8 cellular contexts compared by ENCODE assay signal in genomic region chr1:25771246-25772114, GRCh38. TPM values are rescaled to one million over a fixed set of nuclear protein-coding genes. Genes with fewer than 3 reads are reported as not detected.
DNase-seq lines count a peak whose midpoint lies in the region; ATAC-seq, FAIRE-seq and TF ChIP-seq lines count a peak whose summit lies in the region.

No MANE protein-coding gene starts in this region.

- H2AFZ ChIP-seq in K562 (ENCODE audit: low read depth, low read length): no peak overlapping the region

- no peaks in the 10 kb centered on the region for H3K9me1 ChIP-seq in K562 (ENCODE audit: control insufficient read depth, insufficient read depth, low read length)

- CTCF ChIA-PET in K562 (lab: Yijun Ruan, JAX; ENCODE audit: low intra/inter-chr PET ratio): no interaction called here
- CTCF ChIA-PET in naive thymus-derived CD4-positive, alpha-beta T cell (lab: Charles Lee): interaction anchor here (0.9 to 1.2 kb wide), 2 partner anchors 153 to 202 kb away, joined by 3 to 5 read pairs; no protein-coding TSS in a partner anchor

- no peak overlapping the region for H3K4me2 ChIP-seq in K562 (ENCODE audit: insufficient read depth, low read length)

- WGBS in K562 (ENCODE audit: insufficient coverage, low coverage, missing lambda C conversion rate): 20% methylated on average over 33 of the region's 33 CpGs

- peaks cover 4 to 40% (median 21%) of the 10 kb centered on the region in 5 donors for H3K36me3 Mint-ChIP-seq in naive thymus-derived CD4-positive, alpha-beta T cell
- H3K36me3 Mint-ChIP-seq in activated T-helper 2 cell treated with anti-CD3 and anti-CD28 coated beads, Interferon-gamma antibody, Interleukin-2, Interleukin-4, amounts not matched to agents 10 μg/mL and 5 μg/mL and 100 μg/mL, durations not matched to agents 14 hours and 24 hours and 36 hours (ENCODE audit: low read depth): peaks cover 5% of the 10 kb centered on the region

- peaks cover 0 to 44% (median 0%) of the 10 kb centered on the region in 5 donors for H3K27me3 Mint-ChIP-seq in naive thymus-derived CD4-positive, alpha-beta T cell
- H3K27me3 Mint-ChIP-seq in activated T-helper 2 cell treated with anti-CD3 and anti-CD28 coated beads, Interferon-gamma antibody, Interleukin-2, Interleukin-4, amounts not matched to agents 10 μg/mL and 5 μg/mL and 100 μg/mL, durations not matched to agents 14 hours and 24 hours and 36 hours (ENCODE audit: low read depth): peaks cover 49% of the 10 kb centered on the region

- POLR2A ChIA-PET in K562 (lab: Yijun Ruan, JAX): interaction anchor here (0.8 to 2.1 kb wide), 3 partner anchors 12 to 222 kb away, joined by 3 to 8 read pairs (median 3); no protein-coding TSS in a partner anchor
- POLR2A ChIA-PET in naive thymus-derived CD4-positive, alpha-beta T cell (lab: Charles Lee): interaction anchor here (0.6 to 1.8 kb wide), 7 partner anchors 9 to 539 kb away, joined by 3 to 7 read pairs (median 3); no protein-coding TSS in a partner anchor

- TF ChIP-seq POLR2A in K562 (conservative IDR thresholded peaks at IDR 0.05): no peak

- H3K36me3 ChIP-seq in K562 (ENCODE audit: control insufficient read depth, insufficient read depth, low read length): no peaks in the 10 kb centered on the region
- peaks cover 0 to 27% (median 0%) of the 10 kb centered on the region in 3 experiments for H3K36me3 ChIP-seq in naive thymus-derived CD4-positive, alpha-beta T cell (ENCODE audit: control insufficient read depth in 2 of 3, insufficient read depth in 3 of 3, low read length in 3 of 3)

- DNase-seq in DMS53 treated with DMSO at 0.1 percent for 48 hours (lab: John Stamatoyannopoulos, UW; ENCODE audit: unreplicated experiment): peak; percentile 38
- DNase-seq in NCI-H2171 (lab: John Stamatoyannopoulos, UW): peak; percentile 46
- no peak for DNase-seq in K562 (ENCODE audit: extremely low read depth in 1 of 4, low spot score in 3 of 4)
- DNase-seq in naive thymus-derived CD4-positive, alpha-beta T cell: peak in 8 of 9 donors; percentile 27 to 68 (median 62)
- no peak for DNase-seq in activated T-helper 2 cell treated with anti-CD3 and anti-CD28 coated beads, Interferon-gamma antibody, Interleukin-2, Interleukin-4, amounts not matched to agents 10 μg/mL and 5 μg/mL and 100 μg/mL, durations not matched to agents 14 hours and 24 hours and 36 hours (ENCODE audit: low spot score)
- no peak for DNase-seq in OCI-M1 (lab: John Stamatoyannopoulos, UW)

- H3K79me2 ChIP-seq in K562 (ENCODE audit: control insufficient read depth, insufficient read depth, low read length): no peaks in the 10 kb centered on the region

- no peak overlapping the region for H3K27ac ChIP-seq in K562 (ENCODE audit: extremely low read depth, low read depth, low read length)
- H3K27ac ChIP-seq in naive thymus-derived CD4-positive, alpha-beta T cell (ENCODE audit: low read depth, low read length): peak overlapping the region; percentile 77

- no peaks in the 10 kb centered on the region; the same call in 1 of the 2 replicates for H3K9me3 ChIP-seq in K562 (replicated peaks; ENCODE audit: control insufficient read depth, insufficient read depth, low read depth, low read length)
- no peaks in the 10 kb centered on the region for H3K9me3 ChIP-seq in naive thymus-derived CD4-positive, alpha-beta T cell (ENCODE audit: control insufficient read depth in 2 of 3, low read length in 3 of 3)

- in situ Hi-C loops in K562 (cut with MboI): no loop called here

- TF ChIP-seq CTCF in K562 (IDR thresholded peaks at IDR 0.05 in 2 of 3, conservative IDR thresholded peaks at IDR 0.05 in 1 of 3; ENCODE audit: insufficient read depth in 2 of 3, low read depth in 1 of 3, low read length in 3 of 3): no peak

- peaks cover 4 to 36% of the 10 kb centered on the region in 2 experiments; a peak in 4 of 5 replicates for H3K27me3 ChIP-seq in K562 (ENCODE audit: control insufficient read depth in 2 of 2, insufficient read depth in 2 of 2, low read length in 2 of 2)
- no peaks in the 10 kb centered on the region for H3K27me3 ChIP-seq in naive thymus-derived CD4-positive, alpha-beta T cell (ENCODE audit: control insufficient read depth in 2 of 2, insufficient read depth in 2 of 2, low read length in 2 of 2)

- peak; percentile 75 for ATAC-seq in K562
- ATAC-seq in naive thymus-derived CD4-positive, alpha-beta T cell: peak; percentile 6
- no peak for ATAC-seq in HG02623 (IDR thresholded peaks at IDR 0.05; ENCODE audit: unreplicated experiment)
- no peak for ATAC-seq in HG02610 (IDR thresholded peaks at IDR 0.05; ENCODE audit: unreplicated experiment)

- no peak for FAIRE-seq in K562 (lab: Jason Lieb, UNC)

- BruUV-seq in K562 (replicated peaks; lab: Mats Ljungman, UMichigan): no TSS peak

- H3K4me3 ChIP-seq in K562: no peak overlapping the region
- H3K4me3 ChIP-seq in naive thymus-derived CD4-positive, alpha-beta T cell (ENCODE audit: low read length): peak overlapping the region; percentile 15

- TF ChIP-seq RAD21 in K562 (CRISPR knock-in tag; conservative IDR thresholded peaks at IDR 0.05 in 1 of 2, IDR thresholded peaks at IDR 0.05 in 1 of 2): no peak

- peak overlapping the region in 9 of 10 donors; percentile 71 to 91 (median 79) for H3K4me3 Mint-ChIP-seq in naive thymus-derived CD4-positive, alpha-beta T cell
- no peak overlapping the region for H3K4me3 Mint-ChIP-seq in activated T-helper 2 cell treated with anti-CD3 and anti-CD28 coated beads, Interferon-gamma antibody, Interleukin-2, Interleukin-4, amounts not matched to agents 10 μg/mL and 5 μg/mL and 100 μg/mL, durations not matched to agents 14 hours and 24 hours and 36 hours (ENCODE audit: low read depth)

- intact Hi-C loops in K562 (cut with micrococcal nuclease): no loop called here
- intact Hi-C loops in naive thymus-derived CD4-positive, alpha-beta T cell (cut with micrococcal nuclease): no loop called here
- intact Hi-C loops in activated T-helper 2 cell treated with anti-CD3 and anti-CD28 coated beads, Interferon-gamma antibody, Interleukin-2, Interleukin-4, amounts not matched to agents 10 μg/mL and 5 μg/mL and 100 μg/mL, durations not matched to agents 14 hours and 24 hours and 36 hours (cut with micrococcal nuclease): no loop called here

- TF ChIP-seq EP300 in K562 (IDR thresholded peaks at IDR 0.05; ENCODE audit: low read length): no peak

- peak overlapping the region in 8 of 9 donors; percentile 93 to 99 (median 98) for H3K27ac Mint-ChIP-seq in naive thymus-derived CD4-positive, alpha-beta T cell
- no peak overlapping the region for H3K27ac Mint-ChIP-seq in activated T-helper 2 cell treated with anti-CD3 and anti-CD28 coated beads, Interferon-gamma antibody, Interleukin-2, Interleukin-4, amounts not matched to agents 10 μg/mL and 5 μg/mL and 100 μg/mL, durations not matched to agents 14 hours and 24 hours and 36 hours

- H3K4me1 ChIP-seq in K562 (replicated peaks in 1 of 2; ENCODE audit: control insufficient read depth in 2 of 2, insufficient read depth in 2 of 2, low read length in 2 of 2): peaks cover 0 to 30% of the 10 kb centered on the region in 2 experiments; a peak in 3 of 5 replicates
- H3K4me1 ChIP-seq in naive thymus-derived CD4-positive, alpha-beta T cell (ENCODE audit: control insufficient read depth in 2 of 2, insufficient read depth in 2 of 2, low read length in 2 of 2): peaks cover 32 to 84% of the 10 kb centered on the region in 2 donors

- H3K4me1 Mint-ChIP-seq in naive thymus-derived CD4-positive, alpha-beta T cell: peaks cover 41 to 97% (median 81%) of the 10 kb centered on the region in 7 donors
- H3K4me1 Mint-ChIP-seq in activated T-helper 2 cell treated with anti-CD3 and anti-CD28 coated beads, Interferon-gamma antibody, Interleukin-2, Interleukin-4, amounts not matched to agents 10 μg/mL and 5 μg/mL and 100 μg/mL, durations not matched to agents 14 hours and 24 hours and 36 hours (ENCODE audit: low read depth): peaks cover 20% of the 10 kb centered on the region

- peaks cover 0 to 6% (median 0%) of the 10 kb centered on the region in 11 donors for H3K9me3 Mint-ChIP-seq in naive thymus-derived CD4-positive, alpha-beta T cell
- no peaks in the 10 kb centered on the region for H3K9me3 Mint-ChIP-seq in activated T-helper 2 cell treated with anti-CD3 and anti-CD28 coated beads, Interferon-gamma antibody, Interleukin-2, Interleukin-4, amounts not matched to agents 10 μg/mL and 5 μg/mL and 100 μg/mL, durations not matched to agents 14 hours and 24 hours and 36 hours

- H3K9ac ChIP-seq in K562 (ENCODE audit: insufficient read depth in 1 of 2, low read depth in 2 of 2, low read length in 2 of 2): peak overlapping the region in 1 of 2 experiments; percentile 56; a peak in 2 of 4 replicates

- peaks cover 7% of the 10 kb centered on the region; the same call in 1 of the 2 replicates for H4K20me1 ChIP-seq in K562 (replicated peaks; ENCODE audit: control insufficient read depth, insufficient read depth, low read length)

RNA-seq across cellular contexts. Expression of gene SELENON, which starts 28.5 kb away (rescaled TPM):
- 10.6 and 27.1 TPM in 2 replicates for total RNA-seq in K562 (2011; cell fraction: chromatin; rRNA removed; ENCODE audit: low replicate concordance)
- 20.8 and 22.0 TPM in 2 replicates for total RNA-seq in K562 (2011; cell fraction: nucleolus; rRNA removed)
- total RNA-seq in K562 (2011; cell fraction: nucleoplasm; rRNA removed): 23.3 and 31.8 TPM in 2 replicates
- total RNA-seq in K562 (2014; rRNA removed) (6.1 and 10.0 TPM in 2 replicates), K562 (2014; rRNA removed; fragmentation: Illumina TruSeq; extraction: Trizol) (5.1 and 6.8 TPM in 2 replicates), K562 (2015; rRNA removed; fragmentation: Illumina TruSeq; extraction: Trizol) (7.0 and 7.4 TPM in 2 replicates), K562 (2021) (21.2 and 24.4 TPM in 2 replicates)
- polyA plus RNA-seq in K562 (2011; rRNA removed) (7.1 and 7.2 TPM in 2 replicates), K562 (2014; fragmentation: Illumina TruSeq; extraction: Trizol) (26.7 and 28.9 TPM in 2 replicates), K562 (2014; fragmentation: Nextera tagmentation; extraction: Ambion mirVana) (1 to 10 TPM in 1 of 2 experiments, under 1 TPM in 1; 0.43 to 1.5 TPM), K562 (2014; rRNA removed) (12.5 and 12.6 TPM in 2 replicates)
- polyA plus RNA-seq in K562 (2011; cell fraction: cytosol; rRNA removed): 12.7 and 12.8 TPM in 2 replicates
- 13.8 and 19.5 TPM in 2 replicates for polyA plus RNA-seq in K562 (2011; cell fraction: nucleus; rRNA removed)
- polyA plus RNA-seq in K562 (2012): 17.5 and 37.6 TPM in 2 replicates
- 3.7 and 4.2 TPM in 2 replicates for polyA minus RNA-seq in K562 (2011; rRNA and poly(A)+ RNA removed)
- polyA minus RNA-seq in K562 (2011; cell fraction: cytosol; rRNA and poly(A)+ RNA removed): 12.5 and 15.8 TPM in 2 replicates
- 2.4 and 3.6 TPM in 2 replicates for polyA minus RNA-seq in K562 (2011; cell fraction: nucleus; rRNA and poly(A)+ RNA removed)
- total RNA-seq in naive thymus-derived CD4-positive, alpha-beta T cell: 10 to 100 TPM; 11.9 to 27.7 (median 25.8) TPM
- 1 to 10 TPM; 2.6 to 5.6 TPM for polyA plus RNA-seq in naive thymus-derived CD4-positive, alpha-beta T cell
- total RNA-seq in activated T-helper 2 cell treated with anti-CD3 and anti-CD28 coated beads, Interferon-gamma antibody, Interleukin-2, Interleukin-4, amounts not matched to agents 10 μg/mL and 5 μg/mL and 100 μg/mL, durations not matched to agents 14 hours and 24 hours and 36 hours: 8.0 and 8.2 TPM in 2 replicates

RNA-seq across cellular contexts. Expression of gene MTFR1L, which starts 48.3 kb away (rescaled TPM):
- 93.2 and 162 TPM in 2 replicates for total RNA-seq in K562 (2011; cell fraction: chromatin; rRNA removed; ENCODE audit: low replicate concordance)
- total RNA-seq in K562 (2011; cell fraction: nucleolus; rRNA removed): 112 and 114 TPM in 2 replicates
- total RNA-seq in K562 (2011; cell fraction: nucleoplasm; rRNA removed): 110 and 117 TPM in 2 replicates
- total RNA-seq in K562 (2014; rRNA removed) (43.5 and 54.9 TPM in 2 replicates), K562 (2014; rRNA removed; fragmentation: Illumina TruSeq; extraction: Trizol) (39.2 and 41.4 TPM in 2 replicates), K562 (2015; rRNA removed; fragmentation: Illumina TruSeq; extraction: Trizol) (45.2 and 45.8 TPM in 2 replicates), K562 (2021) (54.3 and 58.5 TPM in 2 replicates)
- polyA plus RNA-seq in K562 (2011; rRNA removed) (53.7 and 79.7 TPM in 2 replicates), K562 (2014; fragmentation: Illumina TruSeq; extraction: Trizol) (71.0 and 84.8 TPM in 2 replicates), K562 (2014; fragmentation: Nextera tagmentation; extraction: Ambion mirVana) (10 to 100 TPM; 81.2 to 98.5 TPM), K562 (2014; rRNA removed) (45.1 and 60.0 TPM in 2 replicates)
- 75.5 and 87.3 TPM in 2 replicates for polyA plus RNA-seq in K562 (2011; cell fraction: cytosol; rRNA removed)
- polyA plus RNA-seq in K562 (2011; cell fraction: nucleus; rRNA removed): 196 and 214 TPM in 2 replicates
- 57.4 and 71.0 TPM in 2 replicates for polyA plus RNA-seq in K562 (2012)
- polyA minus RNA-seq in K562 (2011; rRNA and poly(A)+ RNA removed): 35.2 and 44.3 TPM in 2 replicates
- 23.6 and 25.6 TPM in 2 replicates for polyA minus RNA-seq in K562 (2011; cell fraction: cytosol; rRNA and poly(A)+ RNA removed)
- 31.9 and 51.9 TPM in 2 replicates for polyA minus RNA-seq in K562 (2011; cell fraction: nucleus; rRNA and poly(A)+ RNA removed)
- total RNA-seq in naive thymus-derived CD4-positive, alpha-beta T cell: 10 to 100 TPM; 39.6 to 60.2 (median 42.3) TPM
- 10 to 100 TPM; 42.4 to 51.2 TPM for polyA plus RNA-seq in naive thymus-derived CD4-positive, alpha-beta T cell
- total RNA-seq in activated T-helper 2 cell treated with anti-CD3 and anti-CD28 coated beads, Interferon-gamma antibody, Interleukin-2, Interleukin-4, amounts not matched to agents 10 μg/mL and 5 μg/mL and 100 μg/mL, durations not matched to agents 14 hours and 24 hours and 36 hours: 29.6 and 30.0 TPM in 2 replicates

Comparison
In these comparisons a context has a peak if more than half of its experiments do, and no peak if none do; other contexts are left out.
1. DNase-seq: peak in DMS53 treated with DMSO at 0.1 percent for 48 hours (single experiment), NCI-H2171 (single experiment) and naive thymus-derived CD4-positive, alpha-beta T cell (8 of 9); none in K562 (0 of 4), activated T-helper 2 cell treated with anti-CD3 and anti-CD28 coated beads, Interferon-gamma antibody, Interleukin-2, Interleukin-4, amounts not matched to agents 10 μg/mL and 5 μg/mL and 100 μg/mL, durations not matched to agents 14 hours and 24 hours and 36 hours (single experiment) and OCI-M1 (single experiment).
2. ATAC-seq: peak in K562 (single experiment) and naive thymus-derived CD4-positive, alpha-beta T cell (single experiment); none in HG02623 (single experiment) and HG02610 (single experiment).